In genomic region chr5:141214583-141214982, GRCh38 we compare ENCODE assay signal across 10 cellular contexts. TPM values are rescaled to one million over a fixed set of nuclear protein-coding genes. Genes with fewer than 3 reads are reported as not detected.
DNase-seq lines count a peak whose midpoint lies in the region; ATAC-seq, FAIRE-seq and TF ChIP-seq lines count a peak whose summit lies in the region.
"Not testable (repeated sequence)": the region's sequence is repeated elsewhere in the genome, so short reads cannot be mapped to it uniquely, and the experiment has no call there.
"Had no signal": no experiment of that assay in that cellular context is flagged by ENCODE, and none has a peak within 500 bp of the region (broad histone marks: within the 10 kb centered on the region; RNA-seq: fewer than 3 reads in every experiment).

No MANE protein-coding gene starts in this region.

- 65% methylated on average over 12 of the region's 12 CpGs for WGBS in HepG2 (ENCODE audit: low lambda C conversion rate)

- ATAC-seq in HepG2 = peak; percentile 49

- H3K4me2 ChIP-seq in HepG2 (ENCODE audit: low read depth, low read length) = not testable (repeated sequence)

- TF ChIP-seq EP300 in HepG2 (IDR thresholded peaks at IDR 0.05; ENCODE audit: low read depth in 2 of 2, low read length in 2 of 2); HepG2 (CRISPR knock-in tag; IDR thresholded peaks at IDR 0.05; ENCODE audit: borderline replicate concordance): not testable (repeated sequence)

- TF ChIP-seq CTCF in HFFc6 (IDR thresholded peaks at IDR 0.05); WI38 (IDR thresholded peaks at IDR 0.05; ENCODE audit: low read depth, low read length); MCF 10A (IDR thresholded peaks at IDR 0.05; ENCODE audit: unreplicated experiment); endothelial cell (IDR thresholded peaks at IDR 0.05; ENCODE audit: unreplicated experiment); HepG2 (CRISPR knock-in tag; IDR thresholded peaks at IDR 0.05): not testable (repeated sequence)

- FAIRE-seq in HepG2 (lab: Jason Lieb, UNC) = not testable (repeated sequence)

- H3K4me3 ChIP-seq in WI38 (ENCODE audit: low read depth, low read length) = peak overlapping the region; percentile 27; the same call in 1 of the 2 replicates
- not testable (repeated sequence) for H3K4me3 ChIP-seq in HepG2 (replicated peaks in 1 of 3; ENCODE audit: insufficient read depth in 1 of 3, low read depth in 2 of 3, low read length in 3 of 3)
- H3K4me3 ChIP-seq in subcutaneous abdominal adipose tissue (ENCODE audit: low read depth in 1 of 5, low read length in 5 of 5) = peak overlapping the region in 4 of 5 donors; percentile 19 to 44 (median 30)

- H3K27me3 Mint-ChIP-seq in HFFc6 (ENCODE audit: insufficient read depth); MCF 10A (ENCODE audit: insufficient read depth, unreplicated experiment); endothelial cell (ENCODE audit: unreplicated experiment): not testable (repeated sequence)

- POLR2A ChIA-PET in MCF 10A (lab: Yijun Ruan, JAX) = interaction anchor here (1.5 kb wide), 1 partner anchor 350 kb away, joined by 6 read pairs; no protein-coding TSS in a partner anchor
- POLR2A ChIA-PET in HepG2 (lab: Yijun Ruan, JAX) = not testable (repeated sequence)

- not testable (repeated sequence) for H3K9ac ChIP-seq in HepG2 (ENCODE audit: insufficient read depth, low read depth, low read length); subcutaneous abdominal adipose tissue (ENCODE audit: low read length in 5 of 5)

- H2AFZ ChIP-seq in HepG2 (ENCODE audit: low read length) = not testable (repeated sequence)

- DNase-seq in HFFc6; MCF 10A (ENCODE audit: unreplicated experiment); endothelial cell (ENCODE audit: low spot score); HepG2 (ENCODE audit: low spot score): not testable (repeated sequence)

- TF ChIP-seq RAD21 in HepG2 (CRISPR knock-in tag; IDR thresholded peaks at IDR 0.05) = not testable (repeated sequence)

- not testable (repeated sequence) for H3K4me1 ChIP-seq in HepG2 (ENCODE audit: insufficient read depth, low read length); subcutaneous abdominal adipose tissue (ENCODE audit: control insufficient read depth in 5 of 5, insufficient read depth in 5 of 5, low read length in 5 of 5)

- H3K4me3 Mint-ChIP-seq in HFFc6 (peak overlapping the region; percentile 72), endothelial cell (ENCODE audit: unreplicated experiment) (peak overlapping the region; percentile 65)
- H3K4me3 Mint-ChIP-seq in MCF 10A (ENCODE audit: unreplicated experiment) = not testable (repeated sequence)

- H3K36me3 Mint-ChIP-seq in HFFc6 (ENCODE audit: low read depth) (peaks cover 21% of the 10 kb centered on the region), endothelial cell (ENCODE audit: low read depth, unreplicated experiment) (peaks cover 40% of the 10 kb centered on the region)
- H3K36me3 Mint-ChIP-seq in MCF 10A (ENCODE audit: insufficient read depth, unreplicated experiment) = not testable (repeated sequence)

- CTCF ChIA-PET in MCF 10A (lab: Yijun Ruan, JAX) = interaction anchor here (1.2 to 4.0 kb wide), 6 partner anchors 9 to 349 kb away, joined by 4 to 18 read pairs (median 8); partner anchors contain the start of genes PCDHB10, PCDHB14 and TAF7
- CTCF ChIA-PET in HepG2 (lab: Yijun Ruan, JAX; ENCODE audit: low intra/inter-chr PET ratio, low total read pairs) = not testable (repeated sequence)

- not testable (repeated sequence) for H3K4me1 Mint-ChIP-seq in HFFc6 (ENCODE audit: low read depth); MCF 10A (ENCODE audit: insufficient read depth, unreplicated experiment); endothelial cell (ENCODE audit: unreplicated experiment)

- not testable (repeated sequence) for TF ChIP-seq POLR2A in HepG2 (IDR thresholded peaks at IDR 0.05; ENCODE audit: insufficient read depth in 1 of 2, low read depth in 2 of 2, low read length in 2 of 2)

- H3K79me2 ChIP-seq in HepG2 (ENCODE audit: insufficient read depth, low read length) = not testable (repeated sequence)

- not testable (repeated sequence) for H3K27ac Mint-ChIP-seq in HFFc6; MCF 10A (ENCODE audit: low read depth, unreplicated experiment)
- H3K27ac Mint-ChIP-seq in endothelial cell (ENCODE audit: unreplicated experiment) = peak overlapping the region; percentile 7

- H3K36me3 ChIP-seq in HepG2 (replicated peaks in 1 of 2; ENCODE audit: control insufficient read depth in 1 of 2, insufficient read depth in 2 of 2, low read length in 2 of 2); subcutaneous abdominal adipose tissue (ENCODE audit: control insufficient read depth in 5 of 5, insufficient read depth in 5 of 5, low read length in 5 of 5): not testable (repeated sequence)

- not testable (repeated sequence) for H3K27me3 ChIP-seq in HepG2 (ENCODE audit: control insufficient read depth in 1 of 2, insufficient read depth in 2 of 2, low read length in 2 of 2); subcutaneous abdominal adipose tissue (ENCODE audit: control insufficient read depth in 5 of 5, insufficient read depth in 4 of 5, low read length in 5 of 5)

- BruUV-seq in MCF 10A (replicated peaks; lab: Mats Ljungman, UMichigan) = TSS peak; percentile 35
- BruUV-seq in HepG2 (replicated peaks; lab: Mats Ljungman, UMichigan) = not testable (repeated sequence)

- peaks cover 38% of the 10 kb centered on the region for H3K9me3 Mint-ChIP-seq in HFFc6
- peaks cover 20% of the 10 kb centered on the region for H3K9me3 Mint-ChIP-seq in MCF 10A (ENCODE audit: unreplicated experiment)
- H3K9me3 Mint-ChIP-seq in endothelial cell (ENCODE audit: unreplicated experiment) = peaks cover 20% of the 10 kb centered on the region

- intact Hi-C loops in MCF 10A (cut with micrococcal nuclease); HepG2 (cut with micrococcal nuclease; ENCODE audit: unreplicated experiment): not testable (repeated sequence)

- not testable (repeated sequence) for H4K20me1 ChIP-seq in HepG2 (ENCODE audit: insufficient read depth, low read length)

- in situ Hi-C loops in HepG2 (cut with HindIII; ENCODE audit: extremely low pct_ligation_motif_present, low pct_unique_long_range_greater_than_20kb) = not testable (repeated sequence)

- H3K9me3 ChIP-seq in HepG2 (ENCODE audit: low read length) = not testable (repeated sequence)
- H3K9me3 ChIP-seq in subcutaneous abdominal adipose tissue (ENCODE audit: control insufficient read depth in 5 of 5, low read length in 5 of 5) = peaks cover 20 to 55% (median 33%) of the 10 kb centered on the region in 5 donors

- H3K27ac ChIP-seq in HepG2 (ENCODE audit: extremely low read length, insufficient read depth, low read length); subcutaneous abdominal adipose tissue (ENCODE audit: low read depth, low read length): not testable (repeated sequence)

RNA-seq across cellular contexts. Expression of gene PCDHB13, which starts 0.9 kb away (rescaled TPM):
- total RNA-seq in HFFc6 (2021; fragmentation: NEBNext Ultra II Directional; extraction: Animal tissue kit (Norgen Biotek cat#: 25700)) = 1 to 10 TPM; 3.0 to 4.5 (median 3.8) TPM
- 3.5 and 4.7 TPM in 2 replicates for total RNA-seq in MCF 10A (2022)
- total RNA-seq in endothelial cell (ENCODE audit: unreplicated experiment) = 7.1 TPM
- 0.52 and 0.80 TPM in 2 replicates for total RNA-seq in HepG2 (2016; rRNA removed; fragmentation: Illumina TruSeq; extraction: Trizol)
- total RNA-seq in HepG2 (2016; cell fraction: cytosol; rRNA removed; fragmentation: Illumina TruSeq; extraction: Trizol; ENCODE audit: low read depth) = not detected in 2 replicates
- 0.25 and 0.50 TPM in 2 replicates for total RNA-seq in HepG2 (2016; cell fraction: insoluble cytoplasmic fraction; rRNA removed; fragmentation: Illumina TruSeq; extraction: Trizol)
- total RNA-seq in HepG2 (2016; cell fraction: membrane; rRNA removed; fragmentation: Illumina TruSeq; extraction: Trizol) = 0.10 and 0.15 TPM in 2 replicates
- 1.3 and 1.8 TPM in 2 replicates for total RNA-seq in HepG2 (2016; cell fraction: nucleus; rRNA removed; fragmentation: Illumina TruSeq; extraction: Trizol)
- 0.57 and 0.63 TPM in 2 replicates for polyA plus RNA-seq in HepG2 (2011; rRNA removed)
- polyA plus RNA-seq in HepG2 (2011; cell fraction: cytosol; rRNA removed) = 0.46 and 0.47 TPM in 2 replicates
- polyA plus RNA-seq in HepG2 (2011; cell fraction: nucleus; rRNA removed) = 0.92 and 1.1 TPM in 2 replicates
- polyA plus RNA-seq in HepG2 (2012) = 0.71 and 0.89 TPM in 2 replicates
- 0.06 TPM in 1 of 2 replicates, not detected in the other for polyA plus RNA-seq in HepG2 (2016; cell fraction: cytosol; fragmentation: Illumina TruSeq; extraction: Trizol; ENCODE audit: low read depth)
- polyA plus RNA-seq in HepG2 (2016; cell fraction: insoluble cytoplasmic fraction; fragmentation: Illumina TruSeq; extraction: Trizol; ENCODE audit: low read depth) = 0.24 and 0.40 TPM in 2 replicates
- polyA plus RNA-seq in HepG2 (2016; cell fraction: membrane; fragmentation: Illumina TruSeq; extraction: Trizol; ENCODE audit: low read depth) = 0.07 TPM in 2 replicates
- polyA plus RNA-seq in HepG2 (2016; cell fraction: nucleus; fragmentation: Illumina TruSeq; extraction: Trizol; ENCODE audit: insufficient read depth, low read depth) = 1.5 and 1.9 TPM in 2 replicates
- polyA minus RNA-seq in HepG2 (2011; rRNA and poly(A)+ RNA removed; ENCODE audit: low replicate concordance) = 0.05 and 1.1 TPM in 2 replicates
- polyA minus RNA-seq in HepG2 (2011; cell fraction: cytosol; rRNA and poly(A)+ RNA removed) = 0.35 and 0.79 TPM in 2 replicates
- polyA minus RNA-seq in HepG2 (2011; cell fraction: nucleus; rRNA and poly(A)+ RNA removed) = 0.90 and 1.6 TPM in 2 replicates
- total RNA-seq: CD4-positive, alpha-beta T cell; GM12878 had no signal
- polyA plus RNA-seq: CD14-positive monocyte; CD8-positive, alpha-beta memory T cell had no signal

RNA-seq across cellular contexts. Expression of gene PCDHB12, which starts 6.1 kb away (rescaled TPM):
- under 1 TPM; 0.51 to 0.83 (median 0.63) TPM for total RNA-seq in HFFc6 (2021; fragmentation: NEBNext Ultra II Directional; extraction: Animal tissue kit (Norgen Biotek cat#: 25700))
- total RNA-seq in MCF 10A (2022) (1.6 and 2.3 TPM in 2 replicates), endothelial cell (ENCODE audit: unreplicated experiment) (8.4 TPM), HepG2 (2016; rRNA removed; fragmentation: Illumina TruSeq; extraction: Trizol) (0.04 TPM in 1 of 2 replicates, not detected in the other)
- total RNA-seq in HepG2 (2016; cell fraction: cytosol; rRNA removed; fragmentation: Illumina TruSeq; extraction: Trizol; ENCODE audit: low read depth) = not detected in 2 replicates
- total RNA-seq in HepG2 (2016; cell fraction: insoluble cytoplasmic fraction; rRNA removed; fragmentation: Illumina TruSeq; extraction: Trizol) = 0.04 TPM in 1 of 2 replicates, not detected in the other
- not detected in 2 replicates for total RNA-seq in HepG2 (2016; cell fraction: membrane; rRNA removed; fragmentation: Illumina TruSeq; extraction: Trizol)
- total RNA-seq in HepG2 (2016; cell fraction: nucleus; rRNA removed; fragmentation: Illumina TruSeq; extraction: Trizol) = 0.09 TPM in 1 of 2 replicates, not detected in the other
- polyA plus RNA-seq in HepG2 (2011; rRNA removed) = 0.03 TPM in 2 replicates
- 0.04 TPM in 1 of 2 replicates, not detected in the other for polyA plus RNA-seq in HepG2 (2011; cell fraction: cytosol; rRNA removed)
- polyA plus RNA-seq in HepG2 (2011; cell fraction: nucleus; rRNA removed) = 0.05 and 0.16 TPM in 2 replicates
- 0.08 and 0.09 TPM in 2 replicates for polyA plus RNA-seq in HepG2 (2012)
- not detected in 2 replicates for polyA plus RNA-seq in HepG2 (2016; cell fraction: cytosol; fragmentation: Illumina TruSeq; extraction: Trizol; ENCODE audit: low read depth)
- polyA plus RNA-seq in HepG2 (2016; cell fraction: insoluble cytoplasmic fraction; fragmentation: Illumina TruSeq; extraction: Trizol; ENCODE audit: low read depth) = not detected in 2 replicates
- not detected in 2 replicates for polyA plus RNA-seq in HepG2 (2016; cell fraction: membrane; fragmentation: Illumina TruSeq; extraction: Trizol; ENCODE audit: low read depth)
- 0.19 TPM in 1 of 2 replicates, not detected in the other for polyA plus RNA-seq in HepG2 (2016; cell fraction: nucleus; fragmentation: Illumina TruSeq; extraction: Trizol; ENCODE audit: insufficient read depth, low read depth)
- polyA minus RNA-seq in HepG2 (2011; rRNA and poly(A)+ RNA removed; ENCODE audit: low replicate concordance) = 0.28 TPM in 1 of 2 replicates, not detected in the other
- polyA minus RNA-seq in HepG2 (2011; cell fraction: cytosol; rRNA and poly(A)+ RNA removed) = not detected in 2 replicates
- polyA minus RNA-seq in HepG2 (2011; cell fraction: nucleus; rRNA and poly(A)+ RNA removed) = 0.13 and 0.25 TPM in 2 replicates
- total RNA-seq: CD4-positive, alpha-beta T cell; CD8-positive, alpha-beta memory T cell; GM12878 had no signal
- polyA plus RNA-seq: CD14-positive monocyte; CD8-positive, alpha-beta memory T cell had no signal

RNA-seq across cellular contexts. Expression of gene PCDHB14, which starts 8.6 kb away (rescaled TPM):
- total RNA-seq in HFFc6 (2021; fragmentation: NEBNext Ultra II Directional; extraction: Animal tissue kit (Norgen Biotek cat#: 25700)) = 1 to 10 TPM; 1.8 to 3.5 (median 2.7) TPM
- 4.7 and 6.2 TPM in 2 replicates for total RNA-seq in MCF 10A (2022)
- total RNA-seq in endothelial cell (ENCODE audit: unreplicated experiment) = 8.4 TPM
- 0.32 and 0.40 TPM in 2 replicates for total RNA-seq in HepG2 (2016; rRNA removed; fragmentation: Illumina TruSeq; extraction: Trizol)
- total RNA-seq in HepG2 (2016; cell fraction: cytosol; rRNA removed; fragmentation: Illumina TruSeq; extraction: Trizol; ENCODE audit: low read depth) = not detected in 2 replicates
- total RNA-seq in HepG2 (2016; cell fraction: insoluble cytoplasmic fraction; rRNA removed; fragmentation: Illumina TruSeq; extraction: Trizol) = 0.13 and 0.30 TPM in 2 replicates
- 0.06 and 0.07 TPM in 2 replicates for total RNA-seq in HepG2 (2016; cell fraction: membrane; rRNA removed; fragmentation: Illumina TruSeq; extraction: Trizol)
- total RNA-seq in HepG2 (2016; cell fraction: nucleus; rRNA removed; fragmentation: Illumina TruSeq; extraction: Trizol) = 1.1 and 1.2 TPM in 2 replicates
- polyA plus RNA-seq in HepG2 (2011; rRNA removed) = 0.37 and 0.73 TPM in 2 replicates
- 0.33 and 0.40 TPM in 2 replicates for polyA plus RNA-seq in HepG2 (2011; cell fraction: cytosol; rRNA removed)
- polyA plus RNA-seq in HepG2 (2011; cell fraction: nucleus; rRNA removed) = 1.5 and 1.9 TPM in 2 replicates
- 0.46 and 0.55 TPM in 2 replicates for polyA plus RNA-seq in HepG2 (2012)
- not detected in 2 replicates for polyA plus RNA-seq in HepG2 (2016; cell fraction: cytosol; fragmentation: Illumina TruSeq; extraction: Trizol; ENCODE audit: low read depth)
- polyA plus RNA-seq in HepG2 (2016; cell fraction: insoluble cytoplasmic fraction; fragmentation: Illumina TruSeq; extraction: Trizol; ENCODE audit: low read depth) = 0.20 and 0.26 TPM in 2 replicates
- polyA plus RNA-seq in HepG2 (2016; cell fraction: membrane; fragmentation: Illumina TruSeq; extraction: Trizol; ENCODE audit: low read depth) = not detected in 2 replicates
- 2.0 and 2.3 TPM in 2 replicates for polyA plus RNA-seq in HepG2 (2016; cell fraction: nucleus; fragmentation: Illumina TruSeq; extraction: Trizol; ENCODE audit: insufficient read depth, low read depth)
- 0.02 and 0.62 TPM in 2 replicates for polyA minus RNA-seq in HepG2 (2011; rRNA and poly(A)+ RNA removed; ENCODE audit: low replicate concordance)
- polyA minus RNA-seq in HepG2 (2011; cell fraction: cytosol; rRNA and poly(A)+ RNA removed) = 0.26 and 0.40 TPM in 2 replicates
- 0.64 and 0.75 TPM in 2 replicates for polyA minus RNA-seq in HepG2 (2011; cell fraction: nucleus; rRNA and poly(A)+ RNA removed)
- total RNA-seq: CD4-positive, alpha-beta T cell; GM12878 had no signal
- polyA plus RNA-seq: CD14-positive monocyte; CD8-positive, alpha-beta memory T cell; GM12878 had no signal

RNA-seq across cellular contexts. Expression of gene PCDHB11, which starts 15.2 kb away (rescaled TPM):
- under 1 TPM; 0.33 to 0.54 (median 0.47) TPM for total RNA-seq in HFFc6 (2021; fragmentation: NEBNext Ultra II Directional; extraction: Animal tissue kit (Norgen Biotek cat#: 25700))
- total RNA-seq in MCF 10A (2022) (0.75 and 1.3 TPM in 2 replicates), endothelial cell (ENCODE audit: unreplicated experiment) (6.4 TPM), HepG2 (2016; rRNA removed; fragmentation: Illumina TruSeq; extraction: Trizol) (0.07 TPM in 1 of 2 replicates, not detected in the other)
- not detected in 2 replicates for total RNA-seq in HepG2 (2016; cell fraction: cytosol; rRNA removed; fragmentation: Illumina TruSeq; extraction: Trizol; ENCODE audit: low read depth)
- 0.02 TPM in 1 of 2 replicates, not detected in the other for total RNA-seq in HepG2 (2016; cell fraction: insoluble cytoplasmic fraction; rRNA removed; fragmentation: Illumina TruSeq; extraction: Trizol)
- not detected in 2 replicates for total RNA-seq in HepG2 (2016; cell fraction: membrane; rRNA removed; fragmentation: Illumina TruSeq; extraction: Trizol)
- total RNA-seq in HepG2 (2016; cell fraction: nucleus; rRNA removed; fragmentation: Illumina TruSeq; extraction: Trizol) = not detected in 2 replicates
- polyA plus RNA-seq in HepG2 (2011; rRNA removed) = not detected in 2 replicates
- polyA plus RNA-seq in HepG2 (2011; cell fraction: cytosol; rRNA removed) = 0.03 and 0.05 TPM in 2 replicates
- 0.03 and 0.06 TPM in 2 replicates for polyA plus RNA-seq in HepG2 (2011; cell fraction: nucleus; rRNA removed)
- 0.04 and 0.05 TPM in 2 replicates for polyA plus RNA-seq in HepG2 (2012)
- polyA plus RNA-seq in HepG2 (2016; cell fraction: cytosol; fragmentation: Illumina TruSeq; extraction: Trizol; ENCODE audit: low read depth) = not detected in 2 replicates
- not detected in 2 replicates for polyA plus RNA-seq in HepG2 (2016; cell fraction: insoluble cytoplasmic fraction; fragmentation: Illumina TruSeq; extraction: Trizol; ENCODE audit: low read depth)
- polyA plus RNA-seq in HepG2 (2016; cell fraction: membrane; fragmentation: Illumina TruSeq; extraction: Trizol; ENCODE audit: low read depth) = not detected in 2 replicates
- polyA plus RNA-seq in HepG2 (2016; cell fraction: nucleus; fragmentation: Illumina TruSeq; extraction: Trizol; ENCODE audit: insufficient read depth, low read depth) = not detected in 2 replicates
- 0.20 TPM in 1 of 2 replicates, not detected in the other for polyA minus RNA-seq in HepG2 (2011; rRNA and poly(A)+ RNA removed; ENCODE audit: low replicate concordance)
- not detected in 2 replicates for polyA minus RNA-seq in HepG2 (2011; cell fraction: cytosol; rRNA and poly(A)+ RNA removed)
- 0.37 and 0.39 TPM in 2 replicates for polyA minus RNA-seq in HepG2 (2011; cell fraction: nucleus; rRNA and poly(A)+ RNA removed)
- total RNA-seq: CD4-positive, alpha-beta T cell; CD8-positive, alpha-beta memory T cell; GM12878 had no signal
- polyA plus RNA-seq: CD14-positive monocyte; CD8-positive, alpha-beta memory T cell; GM12878 had no signal

RNA-seq across cellular contexts. Expression of gene PCDHB10, which starts 22.4 kb away (rescaled TPM):
- total RNA-seq in HFFc6 (2021; fragmentation: NEBNext Ultra II Directional; extraction: Animal tissue kit (Norgen Biotek cat#: 25700)) = 1 to 10 TPM in 4 of 6 experiments, under 1 TPM in 2; 0.78 to 1.3 (median 1.1) TPM
- 1.2 and 1.4 TPM in 2 replicates for total RNA-seq in MCF 10A (2022)
- total RNA-seq in endothelial cell (ENCODE audit: unreplicated experiment) = 10.3 TPM
- not detected in 2 replicates for total RNA-seq in HepG2 (2016; rRNA removed; fragmentation: Illumina TruSeq; extraction: Trizol)
- total RNA-seq in HepG2 (2016; cell fraction: cytosol; rRNA removed; fragmentation: Illumina TruSeq; extraction: Trizol; ENCODE audit: low read depth) = not detected in 2 replicates
- 0.07 and 0.09 TPM in 2 replicates for total RNA-seq in HepG2 (2016; cell fraction: insoluble cytoplasmic fraction; rRNA removed; fragmentation: Illumina TruSeq; extraction: Trizol)
- total RNA-seq in HepG2 (2016; cell fraction: membrane; rRNA removed; fragmentation: Illumina TruSeq; extraction: Trizol) = not detected in 2 replicates
- 0.31 TPM in 1 of 2 replicates, not detected in the other for total RNA-seq in HepG2 (2016; cell fraction: nucleus; rRNA removed; fragmentation: Illumina TruSeq; extraction: Trizol)
- 0.05 and 0.09 TPM in 2 replicates for polyA plus RNA-seq in HepG2 (2011; rRNA removed)
- 0.04 and 0.08 TPM in 2 replicates for polyA plus RNA-seq in HepG2 (2011; cell fraction: cytosol; rRNA removed)
- polyA plus RNA-seq in HepG2 (2011; cell fraction: nucleus; rRNA removed) = 0.08 and 0.16 TPM in 2 replicates
- polyA plus RNA-seq in HepG2 (2012) = 0.09 and 0.11 TPM in 2 replicates
- not detected in 2 replicates for polyA plus RNA-seq in HepG2 (2016; cell fraction: cytosol; fragmentation: Illumina TruSeq; extraction: Trizol; ENCODE audit: low read depth)
- polyA plus RNA-seq in HepG2 (2016; cell fraction: insoluble cytoplasmic fraction; fragmentation: Illumina TruSeq; extraction: Trizol; ENCODE audit: low read depth) = not detected in 2 replicates
- not detected in 2 replicates for polyA plus RNA-seq in HepG2 (2016; cell fraction: membrane; fragmentation: Illumina TruSeq; extraction: Trizol; ENCODE audit: low read depth)
- polyA plus RNA-seq in HepG2 (2016; cell fraction: nucleus; fragmentation: Illumina TruSeq; extraction: Trizol; ENCODE audit: insufficient read depth, low read depth) = 0.17 and 0.36 TPM in 2 replicates
- not detected in 2 replicates for polyA minus RNA-seq in HepG2 (2011; rRNA and poly(A)+ RNA removed; ENCODE audit: low replicate concordance)
- not detected in 2 replicates for polyA minus RNA-seq in HepG2 (2011; cell fraction: cytosol; rRNA and poly(A)+ RNA removed)
- polyA minus RNA-seq in HepG2 (2011; cell fraction: nucleus; rRNA and poly(A)+ RNA removed) = 0.26 TPM in 1 of 2 replicates, not detected in the other
- total RNA-seq: CD4-positive, alpha-beta T cell; CD8-positive, alpha-beta memory T cell; GM12878 had no signal
- polyA plus RNA-seq: CD14-positive monocyte; CD8-positive, alpha-beta memory T cell had no signal
